Comparison of ENCODE assay signal across 20 cellular contexts in genomic region chr10:83915801-83916200, GRCh38.
DNase-seq lines count a peak whose midpoint lies in the region; ATAC-seq, FAIRE-seq and TF ChIP-seq lines count a peak whose summit lies in the region.
"Had no signal": no experiment of that assay in that cellular context is flagged by ENCODE, and none has a peak within 500 bp of the region (broad histone marks: within the 10 kb centered on the region; RNA-seq: fewer than 3 reads in every experiment).

No MANE protein-coding gene starts in this region.

- BruUV-seq in HepG2 (replicated peaks; lab: Mats Ljungman, UMichigan) (no TSS peak), mammary epithelial cell (replicated peaks; lab: Mats Ljungman, UMichigan) (no TSS peak)

- DNase-seq in HepG2 (ENCODE audit: low spot score) (peak; percentile 21), right lobe of liver (no peak), NB4 (ENCODE audit: low read depth) (peak; percentile 52), hepatocyte (ENCODE audit: low spot score) (peak; percentile 30), mammary epithelial cell (no peak)
- DNase-seq: CD4-positive, CD25-positive, alpha-beta regulatory T cell; CD8-positive, alpha-beta T cell; DMS53; DMS79 treated with DMSO at 0.1 percent for 48 hours; GOT3; H7; HCEC 1CT had no signal

- CTCF ChIA-PET in HepG2 (lab: Yijun Ruan, JAX; ENCODE audit: low intra/inter-chr PET ratio, low total read pairs) (no interaction called here), mammary epithelial cell (lab: Charles Lee; ENCODE audit: low non-redundant PET) (no interaction called here)

- H3K4me2 ChIP-seq in HepG2 (ENCODE audit: low read depth, low read length): 0 out of 2 replicates have a peak overlapping the region, but pooled peaks have one; percentile 13
- no peak overlapping the region for H3K4me2 ChIP-seq in hepatocyte
- no peak overlapping the region for H3K4me2 ChIP-seq in mammary epithelial cell (ENCODE audit: insufficient read depth, low read depth, low read length)

- dilution Hi-C loops in mammary epithelial cell (cut with HindIII; ENCODE audit: low sequenced_read_pairs): loop anchor here (5.0 kb wide), 1 partner anchor 76 kb away; no protein-coding TSS in a partner anchor

- H3K9ac ChIP-seq in HepG2 (ENCODE audit: insufficient read depth, low read depth, low read length) (no peak overlapping the region), mammary epithelial cell (ENCODE audit: insufficient read depth, low read length) (no peak overlapping the region)
- H3K9ac ChIP-seq: BLaER1 had no signal

- intact Hi-C loops in HepG2 (cut with micrococcal nuclease; ENCODE audit: unreplicated experiment): no loop called here
- intact Hi-C loops in right lobe of liver (cut with DNase I): no loop called here
- intact Hi-C loops in mammary epithelial cell (cut with micrococcal nuclease): no loop called here

- no peak overlapping the region for H2AFZ ChIP-seq in HepG2 (ENCODE audit: low read length)
- H2AFZ ChIP-seq in hepatocyte: no peak overlapping the region
- no peak overlapping the region for H2AFZ ChIP-seq in mammary epithelial cell (ENCODE audit: low read depth, low read length)

- in situ Hi-C loops in HepG2 (cut with HindIII; ENCODE audit: extremely low pct_ligation_motif_present, low pct_unique_long_range_greater_than_20kb): no loop called here
- in situ Hi-C loops in mammary epithelial cell (cut with MboI; ENCODE audit: low sequenced_read_pairs in 2 of 2): no loop called here

- no peaks in the 10 kb centered on the region for H3K36me3 ChIP-seq in HepG2 (replicated peaks in 1 of 2; ENCODE audit: control insufficient read depth in 1 of 2, insufficient read depth in 2 of 2, low read length in 2 of 2)
- no peaks in the 10 kb centered on the region for H3K36me3 ChIP-seq in right lobe of liver
- H3K36me3 ChIP-seq in hepatocyte (replicated peaks; ENCODE audit: insufficient read depth, low read depth): no peaks in the 10 kb centered on the region
- H3K36me3 ChIP-seq in mammary epithelial cell (ENCODE audit: insufficient read depth, low read length): no peaks in the 10 kb centered on the region
- H3K36me3 ChIP-seq: BLaER1 had no signal

- H3K4me3 ChIP-seq in HepG2 (replicated peaks in 1 of 3; ENCODE audit: insufficient read depth in 1 of 3, low read depth in 2 of 3, low read length in 3 of 3) (no peak overlapping the region; a peak in 1 of 6 replicates), right lobe of liver (no peak overlapping the region), NB4 (ENCODE audit: low read depth, low read length) (no peak overlapping the region), hepatocyte (no peak overlapping the region), mammary epithelial cell (replicated peaks in 1 of 3; ENCODE audit: insufficient read depth in 1 of 3, low read depth in 2 of 3, low read length in 3 of 3) (no peak overlapping the region)
- H3K4me3 ChIP-seq: BLaER1 had no signal

- H4K20me1 ChIP-seq in HepG2 (ENCODE audit: insufficient read depth, low read length): no peaks in the 10 kb centered on the region
- H4K20me1 ChIP-seq in hepatocyte (ENCODE audit: insufficient read depth, poor library complexity, severe bottlenecking): no peaks in the 10 kb centered on the region
- H4K20me1 ChIP-seq in mammary epithelial cell (ENCODE audit: insufficient read depth, low read length): no peaks in the 10 kb centered on the region
- H4K20me1 ChIP-seq: BLaER1 had no signal

- TF ChIP-seq POLR2A in HepG2 (IDR thresholded peaks at IDR 0.05; ENCODE audit: insufficient read depth in 1 of 2, low read depth in 2 of 2, low read length in 2 of 2) (no peak), right lobe of liver (IDR thresholded peaks at IDR 0.05) (no peak), NB4 (IDR thresholded peaks at IDR 0.05; ENCODE audit: extremely low read depth, insufficient read length) (no peak)

- H3K9me3 ChIP-seq in HepG2 (ENCODE audit: low read length) (no peaks in the 10 kb centered on the region), right lobe of liver (no peaks in the 10 kb centered on the region), hepatocyte (ENCODE audit: low read depth) (no peaks in the 10 kb centered on the region), mammary epithelial cell (replicated peaks; ENCODE audit: insufficient read depth, low read length) (peaks cover 5% of the 10 kb centered on the region)
- H3K9me3 ChIP-seq: BLaER1 had no signal

- POLR2A ChIA-PET in HepG2 (lab: Yijun Ruan, JAX): no interaction called here

- H3K4me1 ChIP-seq in HepG2 (ENCODE audit: insufficient read depth, low read length) (peaks cover 11% of the 10 kb centered on the region), right lobe of liver (no peaks in the 10 kb centered on the region), hepatocyte (ENCODE audit: insufficient read depth) (no peaks in the 10 kb centered on the region), mammary epithelial cell (ENCODE audit: insufficient read depth, low read length) (no peaks in the 10 kb centered on the region)

- H3K27me3 ChIP-seq in HepG2 (ENCODE audit: control insufficient read depth in 1 of 2, insufficient read depth in 2 of 2, low read length in 2 of 2) (no peaks in the 10 kb centered on the region; a peak in 1 of 5 replicates), right lobe of liver (no peaks in the 10 kb centered on the region), hepatocyte (no peaks in the 10 kb centered on the region), mammary epithelial cell (ENCODE audit: insufficient read depth, low read length) (peaks cover 3% of the 10 kb centered on the region)
- H3K27me3 ChIP-seq: BLaER1 had no signal

- no peak for TF ChIP-seq RAD21 in HepG2 (CRISPR knock-in tag; IDR thresholded peaks at IDR 0.05)

- no CpG with 5 or more reads among the region's 1 CpG for WGBS in HepG2 (ENCODE audit: low lambda C conversion rate)
- no CpG with 5 or more reads among the region's 1 CpG for WGBS in right lobe of liver (ENCODE audit: insufficient coverage, low coverage, low lambda C conversion rate, missing lambda C conversion rate)
- WGBS in hepatocyte (ENCODE audit: low lambda C conversion rate, missing lambda C conversion rate): 71% methylated on average over 1 of the region's 1 CpG
- 63% methylated on average over 1 of the region's 1 CpG for WGBS in mammary epithelial cell (ENCODE audit: low coverage, missing lambda C conversion rate)

- TF ChIP-seq EP300 in HepG2 (IDR thresholded peaks at IDR 0.05; ENCODE audit: low read depth in 2 of 2, low read length in 2 of 2) (no peak), HepG2 (CRISPR knock-in tag; IDR thresholded peaks at IDR 0.05; ENCODE audit: borderline replicate concordance) (no peak)

- no peaks in the 10 kb centered on the region for H3K79me2 ChIP-seq in HepG2 (ENCODE audit: insufficient read depth, low read length)
- no peaks in the 10 kb centered on the region for H3K79me2 ChIP-seq in hepatocyte
- no peaks in the 10 kb centered on the region for H3K79me2 ChIP-seq in mammary epithelial cell (ENCODE audit: insufficient read depth, low read length)

- no peaks in the 10 kb centered on the region for H3K9me2 ChIP-seq in hepatocyte (replicated peaks; ENCODE audit: insufficient read depth)

- ATAC-seq in HepG2 (peak; percentile 68), right lobe of liver (no peak), HG03097 (IDR thresholded peaks at IDR 0.05; ENCODE audit: low FRiP score, unreplicated experiment) (no peak), HG02623 (IDR thresholded peaks at IDR 0.05; ENCODE audit: unreplicated experiment) (no peak)
- ATAC-seq: CD8-positive, alpha-beta T cell had no signal

- FAIRE-seq in HepG2 (lab: Jason Lieb, UNC): no peak
- FAIRE-seq: A204.1, G401.6, GM12892 had no signal

- no peak for TF ChIP-seq CTCF in HepG2 (CRISPR knock-in tag; IDR thresholded peaks at IDR 0.05)
- TF ChIP-seq CTCF in right lobe of liver (IDR thresholded peaks at IDR 0.05): no peak
- no peak for TF ChIP-seq CTCF in NB4 (IDR thresholded peaks at IDR 0.05; ENCODE audit: low read depth, low read length)
- no peak for TF ChIP-seq CTCF in hepatocyte (IDR thresholded peaks at IDR 0.05; ENCODE audit: poor library complexity)
- no peak for TF ChIP-seq CTCF in mammary epithelial cell (conservative IDR thresholded peaks at IDR 0.05 in 1 of 2, IDR thresholded peaks at IDR 0.05 in 1 of 2; ENCODE audit: extremely low read depth in 1 of 2, insufficient read depth in 1 of 2, low read depth in 1 of 2, low read length in 2 of 2)

- no peak overlapping the region for H3K27ac ChIP-seq in HepG2 (ENCODE audit: extremely low read length, insufficient read depth, low read length)
- no peak overlapping the region for H3K27ac ChIP-seq in right lobe of liver
- H3K27ac ChIP-seq in hepatocyte: no peak overlapping the region
- H3K27ac ChIP-seq in mammary epithelial cell (ENCODE audit: insufficient read depth, low read depth, low read length): no peak overlapping the region
- H3K27ac ChIP-seq: 22Rv1, BLaER1, C4-2B had no signal

TF ChIP-seq in HepG2, 621 proteins besides CTCF, POLR2A, EP300 and RAD21 (continues in another document):
- TF ChIP-seq ZNF501 (CRISPR knock-in tag; IDR thresholded peaks at IDR 0.05) (no peak), ZNF615 (CRISPR knock-in tag; IDR thresholded peaks at IDR 0.05; ENCODE audit: borderline replicate concordance) (no peak), HNF4A (CRISPR knock-in tag; IDR thresholded peaks at IDR 0.05) (peak; percentile 79), ZNF567 (CRISPR knock-in tag; IDR thresholded peaks at IDR 0.05; ENCODE audit: borderline replicate concordance) (no peak)
- TF ChIP-seq, protein P1, sequence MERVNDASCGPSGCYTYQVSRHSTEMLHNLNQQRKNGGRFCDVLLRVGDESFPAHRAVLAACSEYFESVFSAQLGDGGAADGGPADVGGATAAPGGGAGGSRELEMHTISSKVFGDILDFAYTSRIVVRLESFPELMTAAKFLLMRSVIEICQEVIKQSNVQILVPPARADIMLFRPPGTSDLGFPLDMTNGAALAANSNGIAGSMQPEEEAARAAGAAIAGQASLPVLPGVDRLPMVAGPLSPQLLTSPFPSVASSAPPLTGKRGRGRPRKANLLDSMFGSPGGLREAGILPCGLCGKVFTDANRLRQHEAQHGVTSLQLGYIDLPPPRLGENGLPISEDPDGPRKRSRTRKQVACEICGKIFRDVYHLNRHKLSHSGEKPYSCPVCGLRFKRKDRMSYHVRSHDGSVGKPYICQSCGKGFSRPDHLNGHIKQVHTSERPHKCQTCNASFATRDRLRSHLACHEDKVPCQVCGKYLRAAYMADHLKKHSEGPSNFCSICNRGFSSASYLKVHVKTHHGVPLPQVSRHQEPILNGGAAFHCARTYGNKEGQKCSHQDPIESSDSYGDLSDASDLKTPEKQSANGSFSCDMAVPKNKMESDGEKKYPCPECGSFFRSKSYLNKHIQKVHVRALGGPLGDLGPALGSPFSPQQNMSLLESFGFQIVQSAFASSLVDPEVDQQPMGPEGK (CRISPR knock-in tag; IDR thresholded peaks at IDR 0.05): peak; percentile 81

Comparison
In these comparisons a context has a peak if more than half of its experiments do, and no peak if none do; other contexts are left out.
1. DNase-seq: peak in HepG2 (single experiment), NB4 (single experiment) and hepatocyte (single experiment); none in right lobe of liver (0 of 3) and mammary epithelial cell (single experiment).